12 cellular contexts compared by ENCODE assay signal in genomic region chr15:36358094-36358961, GRCh38.
DNase-seq lines count a peak whose midpoint lies in the region; ATAC-seq, FAIRE-seq and TF ChIP-seq lines count a peak whose summit lies in the region.
"Had no signal": no experiment of that assay in that cellular context is flagged by ENCODE, and none has a peak within 500 bp of the region (broad histone marks: within the 10 kb centered on the region; RNA-seq: fewer than 3 reads in every experiment).

No MANE protein-coding gene starts in this region.

- ATAC-seq in GM21825 (IDR thresholded peaks at IDR 0.05; ENCODE audit: unreplicated experiment) (no peak), HG02885 (IDR thresholded peaks at IDR 0.05; ENCODE audit: poor library complexity, unreplicated experiment) (no peak), gastrocnemius medialis (no peak)
- ATAC-seq in activated CD8-positive, alpha-beta T cell treated with anti-CD3 and anti-CD28 coated beads, Interleukin-2, amount 10 ng/mL, durations not matched to agents 7 days and 5 days, result no peak

- H3K27me3 ChIP-seq in endothelial cell of umbilical vein (ENCODE audit: control insufficient read depth in 2 of 2, insufficient read depth in 2 of 2, low read length in 2 of 2) (no peaks in the 10 kb centered on the region), gastrocnemius medialis (no peaks in the 10 kb centered on the region)
- H3K27me3 ChIP-seq: pancreas, Peyer's patch had no signal

- TF ChIP-seq CTCF in endothelial cell of umbilical vein (IDR thresholded peaks at IDR 0.05; ENCODE audit: extremely low read depth in 1 of 2, insufficient read depth in 1 of 2, low read depth in 1 of 2, low read length in 2 of 2) (no peak), gastrocnemius medialis (IDR thresholded peaks at IDR 0.05 in 4 of 5, conservative IDR thresholded peaks at IDR 0.05 in 1 of 5) (no peak)

- no peaks in the 10 kb centered on the region for H4K20me1 ChIP-seq in endothelial cell of umbilical vein (replicated peaks; ENCODE audit: control insufficient read depth, extremely low read depth, insufficient read depth, low read length)

- H3K36me3 Mint-ChIP-seq in activated CD8-positive, alpha-beta T cell treated with anti-CD3 and anti-CD28 coated beads, Interleukin-2, amount 10 ng/mL, durations not matched to agents 7 days and 5 days (ENCODE audit: low read depth), result no peaks in the 10 kb centered on the region
- H3K36me3 Mint-ChIP-seq: activated CD4-positive, alpha-beta memory T cell treated with anti-CD3 and anti-CD28 coated beads for 36 hours had no signal

- dilution Hi-C loops in endothelial cell of umbilical vein (cut with MboI; ENCODE audit: extremely low pct_ligation_motif_present, low sequenced_read_pairs), result no loop called here

- no peaks in the 10 kb centered on the region for H3K27me3 Mint-ChIP-seq in activated CD8-positive, alpha-beta T cell treated with anti-CD3 and anti-CD28 coated beads, Interleukin-2, amount 10 ng/mL, durations not matched to agents 7 days and 5 days (ENCODE audit: low read depth)
- H3K27me3 Mint-ChIP-seq: activated CD4-positive, alpha-beta memory T cell treated with anti-CD3 and anti-CD28 coated beads for 36 hours had no signal

- DNase-seq in GM03348 (ENCODE audit: low spot score) (peak; percentile 66), NOMO-1 treated with DMSO at 0.1 percent for 48 hours (lab: John Stamatoyannopoulos, UW; ENCODE audit: unreplicated experiment) (peak; percentile 56), endothelial cell of umbilical vein (ENCODE audit: low read depth, low spot score) (peak; percentile 20), renal cortical epithelial cell (ENCODE audit: low read depth) (peak; percentile 32), gastrocnemius medialis (no peak)
- no peak for DNase-seq in activated CD8-positive, alpha-beta T cell treated with anti-CD3 and anti-CD28 coated beads, Interleukin-2, amount 10 ng/mL, durations not matched to agents 7 days and 5 days
- DNase-seq: activated CD4-positive, alpha-beta memory T cell treated with anti-CD3 and anti-CD28 coated beads for 36 hours; Caco-2; pancreas; Peyer's patch had no signal

- no peak overlapping the region for H3K4me2 ChIP-seq in endothelial cell of umbilical vein (ENCODE audit: insufficient read depth, low read length)

- intact Hi-C loops in endothelial cell of umbilical vein (cut with micrococcal nuclease), result no loop called here
- intact Hi-C loops in gastrocnemius medialis (cut with DNase I; ENCODE audit: low total_unique reads), result no loop called here

- no peaks in the 10 kb centered on the region for H3K79me2 ChIP-seq in endothelial cell of umbilical vein (ENCODE audit: control insufficient read depth, insufficient read depth, low read length)

- in situ Hi-C loops in gastrocnemius medialis (cut with MboI; ENCODE audit: low sequenced_read_pairs in 4 of 4), result no loop called here

- BruUV-seq in endothelial cell of umbilical vein (replicated peaks; lab: Mats Ljungman, UMichigan), result no TSS peak

- FAIRE-seq in endothelial cell of umbilical vein (lab: Jason Lieb, UNC), result no peak
- FAIRE-seq: pancreas had no signal

- H3K9me1 ChIP-seq in endothelial cell of umbilical vein (replicated peaks; ENCODE audit: control insufficient read depth, extremely low read depth, insufficient read depth, low read length), result no peaks in the 10 kb centered on the region

- H3K36me3 ChIP-seq in endothelial cell of umbilical vein (ENCODE audit: control insufficient read depth in 2 of 2, extremely low read depth in 1 of 2, insufficient read depth in 2 of 2, low read length in 2 of 2) (no peaks in the 10 kb centered on the region), gastrocnemius medialis (no peaks in the 10 kb centered on the region)
- H3K36me3 ChIP-seq: pancreas, Peyer's patch had no signal

- no peaks in the 10 kb centered on the region for H3K4me1 Mint-ChIP-seq in activated CD8-positive, alpha-beta T cell treated with anti-CD3 and anti-CD28 coated beads, Interleukin-2, amount 10 ng/mL, durations not matched to agents 7 days and 5 days (ENCODE audit: low read depth)

- H3K9me3 ChIP-seq in endothelial cell of umbilical vein (replicated peaks; ENCODE audit: control insufficient read depth, insufficient read depth, low read length) (no peaks in the 10 kb centered on the region), gastrocnemius medialis (no peaks in the 10 kb centered on the region)
- H3K9me3 ChIP-seq: Caco-2, pancreas, Peyer's patch had no signal

- H3K27ac Mint-ChIP-seq in activated CD8-positive, alpha-beta T cell treated with anti-CD3 and anti-CD28 coated beads, Interleukin-2, amount 10 ng/mL, durations not matched to agents 7 days and 5 days, result no peak overlapping the region
- H3K27ac Mint-ChIP-seq: activated CD4-positive, alpha-beta memory T cell treated with anti-CD3 and anti-CD28 coated beads for 36 hours had no signal

- H3K9ac ChIP-seq in endothelial cell of umbilical vein (replicated peaks; ENCODE audit: extremely low read depth, insufficient read depth, low read length), result no peak overlapping the region

- POLR2A ChIA-PET in endothelial cell of umbilical vein (lab: Charles Lee), result no interaction called here
- POLR2A ChIA-PET in activated CD8-positive, alpha-beta T cell treated with anti-CD3 and anti-CD28 coated beads, Interleukin-2, amount 10 ng/mL, durations not matched to agents 7 days and 5 days (lab: Charles Lee), result no interaction called here

- TF ChIP-seq POLR2A in endothelial cell of umbilical vein (IDR thresholded peaks at IDR 0.05; ENCODE audit: low read depth, low read length) (no peak), gastrocnemius medialis (IDR thresholded peaks at IDR 0.05) (no peak)

- no peak overlapping the region for H3K4me3 Mint-ChIP-seq in activated CD8-positive, alpha-beta T cell treated with anti-CD3 and anti-CD28 coated beads, Interleukin-2, amount 10 ng/mL, durations not matched to agents 7 days and 5 days
- H3K4me3 Mint-ChIP-seq: activated CD4-positive, alpha-beta memory T cell treated with anti-CD3 and anti-CD28 coated beads for 36 hours had no signal

- H3K27ac ChIP-seq in endothelial cell of umbilical vein (ENCODE audit: insufficient read depth, low read depth, low read length) (no peak overlapping the region), gastrocnemius medialis (peak overlapping the region in 1 of 4 donors; percentile 9)
- H3K27ac ChIP-seq: pancreas had no signal

- CTCF ChIA-PET in endothelial cell of umbilical vein (lab: Charles Lee), result interaction anchor here (0.7 to 3.1 kb wide), 9 partner anchors 9 to 1070 kb away, joined by 3 to 10 read pairs (median 5); no protein-coding TSS in a partner anchor
- CTCF ChIA-PET in activated CD8-positive, alpha-beta T cell treated with anti-CD3 and anti-CD28 coated beads, Interleukin-2, amount 10 ng/mL, durations not matched to agents 7 days and 5 days (lab: Charles Lee), result no interaction called here

- H3K4me3 ChIP-seq in endothelial cell of umbilical vein (replicated peaks in 1 of 3; ENCODE audit: insufficient read depth in 1 of 3, low read depth in 1 of 3, low read length in 3 of 3), result no peak overlapping the region
- no peak overlapping the region for H3K4me3 ChIP-seq in gastrocnemius medialis
- H3K4me3 ChIP-seq: pancreas, Peyer's patch had no signal

- H3K4me1 ChIP-seq in endothelial cell of umbilical vein (ENCODE audit: control insufficient read depth, extremely low read depth, insufficient read depth, low read length), result no peaks in the 10 kb centered on the region
- no peaks in the 10 kb centered on the region for H3K4me1 ChIP-seq in gastrocnemius medialis
- H3K4me1 ChIP-seq: Caco-2, pancreas, Peyer's patch had no signal

- peak overlapping the region; percentile 7 for H2AFZ ChIP-seq in endothelial cell of umbilical vein (ENCODE audit: low read depth, low read length)

- H3K9me3 Mint-ChIP-seq in activated CD8-positive, alpha-beta T cell treated with anti-CD3 and anti-CD28 coated beads, Interleukin-2, amount 10 ng/mL, durations not matched to agents 7 days and 5 days (ENCODE audit: insufficient read depth), result no peaks in the 10 kb centered on the region
- H3K9me3 Mint-ChIP-seq: activated CD4-positive, alpha-beta memory T cell treated with anti-CD3 and anti-CD28 coated beads for 36 hours had no signal

TF ChIP-seq in endothelial cell of umbilical vein, 7 proteins besides CTCF, POLR2A, EP300 and RAD21:
- TF ChIP-seq POLR2AphosphoS5 (IDR thresholded peaks at IDR 0.05; ENCODE audit: insufficient read depth, low read depth, low read length) (no peak), JUN (IDR thresholded peaks at IDR 0.05; ENCODE audit: borderline replicate concordance, insufficient read depth, insufficient read length, low read depth) (no peak), GATA2 (IDR thresholded peaks at IDR 0.05; ENCODE audit: insufficient read depth, insufficient read length, low read depth, low read length) (no peak), MYC (IDR thresholded peaks at IDR 0.05; ENCODE audit: low read depth, low read length) (no peak)
- TF ChIP-seq, protein P1, sequence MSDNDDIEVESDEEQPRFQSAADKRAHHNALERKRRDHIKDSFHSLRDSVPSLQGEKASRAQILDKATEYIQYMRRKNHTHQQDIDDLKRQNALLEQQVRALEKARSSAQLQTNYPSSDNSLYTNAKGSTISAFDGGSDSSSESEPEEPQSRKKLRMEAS (IDR thresholded peaks at IDR 0.05; ENCODE audit: insufficient read depth, insufficient read length), result no peak
TF ChIP-seq in endothelial cell of umbilical vein: peak in this region for 0.

Comparison
In these comparisons a context has a peak if more than half of its experiments do, and no peak if none do; other contexts are left out.
1. DNase-seq: peak in GM03348 (single experiment), NOMO-1 treated with DMSO at 0.1 percent for 48 hours (single experiment), endothelial cell of umbilical vein (single experiment) and renal cortical epithelial cell (single experiment); none in activated CD8-positive, alpha-beta T cell treated with anti-CD3 and anti-CD28 coated beads, Interleukin-2, amount 10 ng/mL, durations not matched to agents 7 days and 5 days (single experiment) and gastrocnemius medialis (0 of 2).